Comparison of ENCODE assay signal across 17 cellular contexts in genomic region chr6:56521454-56521853, GRCh38.
DNase-seq lines count a peak whose midpoint lies in the region; ATAC-seq and TF ChIP-seq lines count a peak whose summit lies in the region.
"Had no signal": no experiment of that assay in that cellular context is flagged by ENCODE, and none has a peak within 500 bp of the region (broad histone marks: within the 10 kb centered on the region; RNA-seq: fewer than 3 reads in every experiment).

No MANE protein-coding gene starts in this region.

- in situ Hi-C loops in IMR-90 (cut with MboI; ENCODE audit: low sequenced_read_pairs), result no loop called here

- peak; percentile 5; the same call in 1 of the 2 replicates for ATAC-seq in IMR-90 (ENCODE audit: low read depth)
- ATAC-seq in right lobe of liver, result peak; percentile 9 to 46 (median 38)
- ATAC-seq in HG03439 (IDR thresholded peaks at IDR 0.05; ENCODE audit: unreplicated experiment), result no peak
- ATAC-seq: activated CD8-positive, alpha-beta T cell treated with anti-CD3 and anti-CD28 coated beads for 36 hours had no signal

- POLR2A ChIA-PET in IMR-90 (lab: Charles Lee; ENCODE audit: unreplicated experiment), result no interaction called here

- no peaks in the 10 kb centered on the region for H3K9me3 Mint-ChIP-seq in endodermal cell
- H3K9me3 Mint-ChIP-seq in type B pancreatic cell, result no peaks in the 10 kb centered on the region
- H3K9me3 Mint-ChIP-seq: activated naive CD8-positive, alpha-beta T cell treated with anti-CD3 and anti-CD28 coated beads, Interleukin-2, amount 10 ng/mL, durations not matched to agents 7 days and 5 days had no signal

- H3K27me3 ChIP-seq in IMR-90 (ENCODE audit: control insufficient read depth, insufficient read depth, low read length), result no peaks in the 10 kb centered on the region
- no peaks in the 10 kb centered on the region for H3K27me3 ChIP-seq in endodermal cell (ENCODE audit: control insufficient read depth, insufficient read depth, low read length, poor library complexity, severe bottlenecking)
- no peaks in the 10 kb centered on the region for H3K27me3 ChIP-seq in right lobe of liver
- no peaks in the 10 kb centered on the region for H3K27me3 ChIP-seq in testis
- no peaks in the 10 kb centered on the region for H3K27me3 ChIP-seq in suprapubic skin
- H3K27me3 ChIP-seq: spleen had no signal

- no peak overlapping the region for H2AK5ac ChIP-seq in IMR-90 (ENCODE audit: low read depth, low read length)

- H2AFZ ChIP-seq in IMR-90 (replicated peaks; ENCODE audit: low read length, poor library complexity), result no peak overlapping the region

- H2BK120ac ChIP-seq in IMR-90 (ENCODE audit: low read depth, low read length), result no peak overlapping the region

- H2BK20ac ChIP-seq in IMR-90 (ENCODE audit: low read depth, low read length), result no peak overlapping the region

- H3K4me1 ChIP-seq in IMR-90 (ENCODE audit: control insufficient read depth, insufficient read depth, low read length), result peaks cover 21% of the 10 kb centered on the region
- no peaks in the 10 kb centered on the region for H3K4me1 ChIP-seq in endodermal cell (ENCODE audit: control insufficient read depth, insufficient read depth, low read length)
- H3K4me1 ChIP-seq in right lobe of liver, result peaks cover 0 to 51% (median 9%) of the 10 kb centered on the region in 4 donors
- H3K4me1 ChIP-seq in testis, result peaks cover 24% of the 10 kb centered on the region
- H3K4me1 ChIP-seq in suprapubic skin, result peaks cover 33% of the 10 kb centered on the region

- DNase-seq in IMR-90 (peak; percentile 73), endodermal cell (no peak), right lobe of liver (no peak), type B pancreatic cell (ENCODE audit: extremely low spot score, unreplicated experiment) (no peak), testis (no peak), suprapubic skin (ENCODE audit: low spot score in 2 of 2) (no peak), NCI-H524 treated with DMSO at 0.1 percent for 48 hours (lab: John Stamatoyannopoulos, UW) (no peak)
- DNase-seq: activated CD8-positive, alpha-beta T cell treated with anti-CD3 and anti-CD28 coated beads for 36 hours; activated naive CD8-positive, alpha-beta T cell treated with anti-CD3 and anti-CD28 coated beads, Interleukin-2, amount 10 ng/mL, durations not matched to agents 7 days and 5 days; Caco-2; effector CD4-positive, alpha-beta T cell; Karpas-422; NCI-H2171 treated with DMSO at 0.1 percent for 48 hours; posterior cingulate gyrus; spleen; WERI-Rb-1 had no signal

- H3K4me3 Mint-ChIP-seq in endodermal cell, result no peak overlapping the region
- no peak overlapping the region for H3K4me3 Mint-ChIP-seq in type B pancreatic cell
- H3K4me3 Mint-ChIP-seq: activated CD8-positive, alpha-beta T cell treated with anti-CD3 and anti-CD28 coated beads for 36 hours; activated naive CD8-positive, alpha-beta T cell treated with anti-CD3 and anti-CD28 coated beads, Interleukin-2, amount 10 ng/mL, durations not matched to agents 7 days and 5 days had no signal

- no peak overlapping the region for H4K5ac ChIP-seq in IMR-90 (ENCODE audit: low read depth, low read length)

- CTCF ChIA-PET in IMR-90 (lab: Yijun Ruan, JAX), result interaction anchor here (0.8 to 1.3 kb wide), 2 partner anchors 27 to 30 kb away, joined by 3 to 5 read pairs; no protein-coding TSS in a partner anchor

- intact Hi-C loops in IMR-90 (cut with micrococcal nuclease), result no loop called here
- intact Hi-C loops in right lobe of liver (cut with DNase I), result no loop called here
- intact Hi-C loops in testis (cut with DNase I; ENCODE audit: low total_unique reads), result no loop called here

- no peak for TF ChIP-seq RAD21 in IMR-90 (IDR thresholded peaks at IDR 0.05; ENCODE audit: low read length)

- no peak overlapping the region for H4K91ac ChIP-seq in IMR-90 (ENCODE audit: insufficient read depth, low read depth, low read length)

- peaks cover 21% of the 10 kb centered on the region for H3K36me3 Mint-ChIP-seq in endodermal cell (ENCODE audit: low read depth)
- peaks cover 30% of the 10 kb centered on the region for H3K36me3 Mint-ChIP-seq in type B pancreatic cell
- H3K36me3 Mint-ChIP-seq: activated naive CD8-positive, alpha-beta T cell treated with anti-CD3 and anti-CD28 coated beads, Interleukin-2, amount 10 ng/mL, durations not matched to agents 7 days and 5 days had no signal

- H2BK5ac ChIP-seq in IMR-90 (ENCODE audit: low read depth, low read length, poor library complexity, severe bottlenecking), result peak overlapping the region; percentile 93

- H3K27ac ChIP-seq in IMR-90 (ENCODE audit: insufficient read depth, low read length) (no peak overlapping the region), endodermal cell (ENCODE audit: low read depth, low read length) (no peak overlapping the region), right lobe of liver (peak overlapping the region; percentile 9 to 40 (median 37)), testis (no peak overlapping the region), suprapubic skin (no peak overlapping the region)
- H3K27ac ChIP-seq: WERI-Rb-1 had no signal

- no peak overlapping the region for H3K4me3 ChIP-seq in IMR-90 (ENCODE audit: insufficient read depth, low read depth, low read length)
- H3K4me3 ChIP-seq in endodermal cell (ENCODE audit: low read length), result peak overlapping the region; percentile 44
- H3K4me3 ChIP-seq in right lobe of liver, result no peak overlapping the region
- no peak overlapping the region for H3K4me3 ChIP-seq in testis
- no peak overlapping the region for H3K4me3 ChIP-seq in suprapubic skin
- H3K4me3 ChIP-seq: spleen had no signal

- peaks cover 18% of the 10 kb centered on the region for H3K36me3 ChIP-seq in IMR-90 (ENCODE audit: control insufficient read depth, insufficient read depth, low read length)
- peaks cover 38% of the 10 kb centered on the region for H3K36me3 ChIP-seq in endodermal cell (ENCODE audit: control insufficient read depth, insufficient read depth, low read length)
- H3K36me3 ChIP-seq in right lobe of liver, result peaks cover 0 to 17% (median 6%) of the 10 kb centered on the region in 4 donors
- H3K36me3 ChIP-seq in testis (ENCODE audit: low read depth, missing control alignments), result no peaks in the 10 kb centered on the region
- H3K36me3 ChIP-seq in suprapubic skin, result peaks cover 21% of the 10 kb centered on the region

- H3K23ac ChIP-seq in IMR-90 (ENCODE audit: low read depth, low read length), result no peak overlapping the region

- no peak overlapping the region for H4K8ac ChIP-seq in IMR-90 (ENCODE audit: low read depth in 2 of 2, low read length in 2 of 2)

- no peaks in the 10 kb centered on the region for H3K9me3 ChIP-seq in IMR-90 (ENCODE audit: control insufficient read depth, insufficient read depth, low read length)
- no peaks in the 10 kb centered on the region for H3K9me3 ChIP-seq in endodermal cell (ENCODE audit: control insufficient read depth, low read length)
- no peaks in the 10 kb centered on the region for H3K9me3 ChIP-seq in right lobe of liver
- H3K9me3 ChIP-seq in testis, result no peaks in the 10 kb centered on the region
- no peaks in the 10 kb centered on the region for H3K9me3 ChIP-seq in suprapubic skin
- H3K9me3 ChIP-seq: Caco-2, spleen had no signal

- WGBS in IMR-90 (ENCODE audit: extremely low coverage in 2 of 2, insufficient read length in 1 of 2), 2 experiments, result no CpG with 5 or more reads among the region's 2 CpGs
- WGBS in endodermal cell (ENCODE audit: insufficient coverage in 1 of 2, insufficient read length in 1 of 2), 2 experiments, result 100% methylated on average over 1 of the region's 2 CpGs; no CpG with 5 or more reads in 1 of the 2 experiments
- 28% methylated on average over 2 of the region's 2 CpGs for WGBS in right lobe of liver (ENCODE audit: insufficient coverage, low coverage, low lambda C conversion rate, missing lambda C conversion rate)
- WGBS in testis, 2 donors, result 86 to 88% methylated on average over 2 of the region's 2 CpGs
- 56% methylated on average over 2 of the region's 2 CpGs for WGBS in suprapubic skin

- H3K27me3 Mint-ChIP-seq in endodermal cell (ENCODE audit: insufficient read depth), result no peaks in the 10 kb centered on the region
- no peaks in the 10 kb centered on the region for H3K27me3 Mint-ChIP-seq in type B pancreatic cell
- H3K27me3 Mint-ChIP-seq: activated CD8-positive, alpha-beta T cell treated with anti-CD3 and anti-CD28 coated beads for 36 hours had no signal

- H3K27ac Mint-ChIP-seq in endodermal cell (no peak overlapping the region), type B pancreatic cell (peak overlapping the region; percentile 50)
- H3K27ac Mint-ChIP-seq: activated CD8-positive, alpha-beta T cell treated with anti-CD3 and anti-CD28 coated beads for 36 hours; activated naive CD8-positive, alpha-beta T cell treated with anti-CD3 and anti-CD28 coated beads, Interleukin-2, amount 10 ng/mL, durations not matched to agents 7 days and 5 days had no signal

- H3K56ac ChIP-seq in IMR-90 (ENCODE audit: extremely low read depth, insufficient read depth, low read length), result no peak overlapping the region

- H4K20me1 ChIP-seq in IMR-90 (ENCODE audit: insufficient read depth, low read length), result peaks cover 10% of the 10 kb centered on the region; the same call in 1 of the 2 replicates

- TF ChIP-seq CTCF in IMR-90 (conservative IDR thresholded peaks at IDR 0.05; ENCODE audit: low read depth, low read length) (no peak), endodermal cell (conservative IDR thresholded peaks at IDR 0.05) (no peak), right lobe of liver (IDR thresholded peaks at IDR 0.05) (no peak), type B pancreatic cell (conservative IDR thresholded peaks at IDR 0.05) (no peak), testis (IDR thresholded peaks at IDR 0.05) (no peak), suprapubic skin (IDR thresholded peaks at IDR 0.05) (no peak)

- H3K4me1 Mint-ChIP-seq in endodermal cell (peaks cover 16% of the 10 kb centered on the region), type B pancreatic cell (ENCODE audit: unreplicated experiment) (peaks cover 13% of the 10 kb centered on the region)
- H3K4me1 Mint-ChIP-seq: activated naive CD8-positive, alpha-beta T cell treated with anti-CD3 and anti-CD28 coated beads, Interleukin-2, amount 10 ng/mL, durations not matched to agents 7 days and 5 days had no signal

- H3K14ac ChIP-seq in IMR-90 (replicated peaks; ENCODE audit: low read depth, low read length), result no peak overlapping the region

- TF ChIP-seq EP300 in suprapubic skin (IDR thresholded peaks at IDR 0.05), result no peak

- dilution Hi-C loops in IMR-90 (cut with HindIII; ENCODE audit: low sequenced_read_pairs, unreplicated experiment), result no loop called here

- H3K9me1 ChIP-seq in IMR-90 (ENCODE audit: insufficient read depth, low read length), result peaks cover 14% of the 10 kb centered on the region

- no peak overlapping the region for H2AK9ac ChIP-seq in IMR-90 (replicated peaks; ENCODE audit: low read depth, low read length, poor library complexity)

- BruUV-seq in IMR-90 (replicated peaks; lab: Mats Ljungman, UMichigan), result no TSS peak

- H3K4ac ChIP-seq in IMR-90 (ENCODE audit: low read depth, low read length), result no peak overlapping the region

- H3K4me2 ChIP-seq in IMR-90 (ENCODE audit: low read depth, low read length), result no peak overlapping the region

- no peak overlapping the region for H2BK15ac ChIP-seq in IMR-90 (ENCODE audit: low read depth, low read length)

- no peak for TF ChIP-seq POLR2A in IMR-90 (IDR thresholded peaks at IDR 0.05; ENCODE audit: low read depth, low read length)
- TF ChIP-seq POLR2A in right lobe of liver (IDR thresholded peaks at IDR 0.05), result no peak
- no peak for TF ChIP-seq POLR2A in testis (IDR thresholded peaks at IDR 0.05)
- no peak for TF ChIP-seq POLR2A in suprapubic skin (IDR thresholded peaks at IDR 0.05)

- H3K79me1 ChIP-seq in IMR-90 (ENCODE audit: low read depth in 1 of 2, low read length in 2 of 2), result peaks cover 22 to 52% of the 10 kb centered on the region in 2 experiments

- no peak overlapping the region for H3K18ac ChIP-seq in IMR-90 (ENCODE audit: low read depth, low read length)

- H3K9ac ChIP-seq in IMR-90 (ENCODE audit: low read depth, low read length) (no peak overlapping the region), endodermal cell (ENCODE audit: extremely low read depth, low read length, poor library complexity, severe bottlenecking) (no peak overlapping the region)

Comparison
In these comparisons a context has a peak if more than half of its experiments do, and no peak if none do; other contexts are left out.
1. H3K27ac ChIP-seq: peak in right lobe of liver (3 of 3); none in IMR-90 (single experiment), endodermal cell (single experiment), testis (0 of 2) and suprapubic skin (single experiment).